8 cellular contexts compared by ENCODE assay signal in genomic region chr6:26532699-26533523, GRCh38. TPM values are rescaled to one million over a fixed set of nuclear protein-coding genes. Genes with fewer than 3 reads are reported as not detected.
A peak's percentile ranks its signal among the peaks of the same experiment; 100 is the strongest.
DNase-seq lines count a peak whose midpoint lies in the region; ATAC-seq, FAIRE-seq and TF ChIP-seq lines count a peak whose summit lies in the region.

No MANE protein-coding gene starts in this region.

- H3K36me3 Mint-ChIP-seq in natural killer cell: peaks cover 15% of the 10 kb centered on the region
- peaks cover 4 to 13% of the 10 kb centered on the region in 2 donors for H3K36me3 Mint-ChIP-seq in stimulated activated naive B cell treated with anti-CD40 and anti-IgM and Interleukin-4, amounts not matched to agents 10 μg/mL and 1 μg/mL and 100 μg/mL, for 72 hours

- intact Hi-C loops in natural killer cell (cut with micrococcal nuclease): loop anchor here (1.0 to 10.0 kb wide), 3 partner anchors 21 to 1222 kb away; partner anchors contain the start of gene ZNF184

- peak; percentile 33 to 56 (median 39) for ATAC-seq in natural killer cell
- ATAC-seq in stimulated activated naive B cell treated with anti-CD40 and anti-IgM and Interleukin-4, amounts not matched to agents 10 μg/mL and 1 μg/mL and 100 μg/mL, for 72 hours (replicated peaks): peak; percentile 43 to 47
- ATAC-seq in HG02852 (IDR thresholded peaks at IDR 0.05; ENCODE audit: unreplicated experiment): no peak

- peaks cover 39 to 53% of the 10 kb centered on the region in 2 donors for H3K4me1 Mint-ChIP-seq in natural killer cell
- H3K4me1 Mint-ChIP-seq in stimulated activated naive B cell treated with anti-CD40 and anti-IgM and Interleukin-4, amounts not matched to agents 10 μg/mL and 1 μg/mL and 100 μg/mL, for 72 hours: peaks cover 28 to 53% of the 10 kb centered on the region in 2 donors

- DNase-seq in GM18507 (ENCODE audit: extremely low spot score, insufficient read length, low read depth) (no peak), LoVo (ENCODE audit: low spot score) (peak; percentile 80), RPMI7951 (ENCODE audit: low read depth) (peak; percentile 91), fibroblast of peridontal ligament (ENCODE audit: extremely low read depth) (peak; percentile 96), natural killer cell (peak; percentile 87)
- DNase-seq in activated T-helper 1 cell treated with anti-CD3 and anti-CD28 coated beads, Interleukin-2, amount 50 U/mL, for 16 hours (ENCODE audit: low read depth in 1 of 2, low spot score in 1 of 2): peak; percentile 82 to 85
- DNase-seq in stimulated activated naive B cell treated with anti-CD40 and anti-IgM and Interleukin-4, amounts not matched to agents 10 μg/mL and 1 μg/mL and 100 μg/mL, for 72 hours: peak; percentile 85

- H3K27ac Mint-ChIP-seq in natural killer cell: peak overlapping the region; percentile 99
- H3K27ac Mint-ChIP-seq in stimulated activated naive B cell treated with anti-CD40 and anti-IgM and Interleukin-4, amounts not matched to agents 10 μg/mL and 1 μg/mL and 100 μg/mL, for 72 hours: peak overlapping the region; percentile 99

- no peak for TF ChIP-seq CTCF in natural killer cell (IDR thresholded peaks at IDR 0.05)

- H3K27me3 Mint-ChIP-seq in natural killer cell (ENCODE audit: low read depth in 2 of 2): peaks cover 5 to 7% of the 10 kb centered on the region in 2 donors
- peaks cover 0 to 4% of the 10 kb centered on the region in 2 donors for H3K27me3 Mint-ChIP-seq in stimulated activated naive B cell treated with anti-CD40 and anti-IgM and Interleukin-4, amounts not matched to agents 10 μg/mL and 1 μg/mL and 100 μg/mL, for 72 hours

- peak overlapping the region; percentile 100 for H3K4me3 Mint-ChIP-seq in natural killer cell
- peak overlapping the region; percentile 87 to 99 for H3K4me3 Mint-ChIP-seq in stimulated activated naive B cell treated with anti-CD40 and anti-IgM and Interleukin-4, amounts not matched to agents 10 μg/mL and 1 μg/mL and 100 μg/mL, for 72 hours

- FAIRE-seq in GM18507 (lab: Jason Lieb, UNC): peak; percentile 80

- H3K9me3 Mint-ChIP-seq in natural killer cell: peaks cover 0 to 3% of the 10 kb centered on the region in 2 donors
- H3K9me3 Mint-ChIP-seq in stimulated activated naive B cell treated with anti-CD40 and anti-IgM and Interleukin-4, amounts not matched to agents 10 μg/mL and 1 μg/mL and 100 μg/mL, for 72 hours: peaks cover 0 to 1% of the 10 kb centered on the region in 2 donors

RNA-seq across cellular contexts. Expression of gene HMGN4, which starts 5.3 kb away (rescaled TPM):
- total RNA-seq in RPMI7951 (2014; rRNA removed; shearing (Covaris generic)): 130 and 164 TPM in 2 replicates
- 10 to 100 TPM; 55.7 to 80.6 (median 70.3) TPM for total RNA-seq in natural killer cell

RNA-seq across cellular contexts. Expression of gene BTN1A1, which starts 32.8 kb away (rescaled TPM):
- total RNA-seq in RPMI7951 (2014; rRNA removed; shearing (Covaris generic)): not detected in 2 replicates
- not detected for total RNA-seq in natural killer cell
